Comparison of ENCODE assay signal across 16 cellular contexts in the genomic region with DNA sequence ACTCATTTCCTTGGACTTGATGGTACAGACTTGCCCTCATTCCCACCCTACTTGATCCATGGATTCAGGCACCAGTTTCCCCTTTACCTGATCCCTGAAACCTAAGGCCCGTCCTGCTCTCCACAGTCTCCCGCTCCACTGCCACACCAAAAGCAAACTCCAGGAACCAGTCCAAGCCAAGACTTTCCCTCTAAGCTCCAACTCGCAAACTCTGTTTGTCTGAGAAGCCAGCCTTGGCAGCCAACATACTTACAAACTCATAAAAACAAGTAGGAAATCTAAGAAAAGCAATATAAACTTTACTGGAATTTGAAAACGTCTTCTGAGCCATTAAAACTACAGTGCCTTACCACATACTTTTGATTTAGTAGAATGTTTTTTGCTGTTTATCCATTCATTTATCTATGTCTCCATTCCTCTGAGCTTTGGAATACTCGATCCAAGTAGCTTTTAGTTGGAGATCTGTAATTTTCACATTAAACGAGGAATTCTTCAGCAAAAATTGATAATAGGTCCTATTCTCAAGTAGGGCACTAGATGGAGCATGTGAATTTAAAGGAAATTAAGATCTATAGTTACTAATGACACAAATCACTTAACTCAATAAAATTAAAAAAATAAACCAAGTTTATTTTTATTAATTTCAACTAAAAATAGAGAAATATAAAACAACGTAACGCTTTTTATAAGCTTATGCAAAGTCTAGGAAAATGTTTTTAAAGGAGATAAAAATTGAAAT.
DNase-seq lines count a peak whose midpoint lies in the region; FAIRE-seq and TF ChIP-seq lines count a peak whose summit lies in the region.
"Had no signal": no experiment of that assay in that cellular context is flagged by ENCODE, and none has a peak within 500 bp of the region (broad histone marks: within the 10 kb centered on the region; RNA-seq: fewer than 3 reads in every experiment).

No MANE protein-coding gene starts in this region.

- no peak overlapping the region for H2AK5ac ChIP-seq in H9 (ENCODE audit: insufficient read length, low read length)

- no peaks in the 10 kb centered on the region for H3K36me3 Mint-ChIP-seq in H9 (ENCODE audit: insufficient read depth in 1 of 3, low read depth in 3 of 3)
- H3K36me3 Mint-ChIP-seq: activated naive CD4-positive, alpha-beta T cell treated with anti-CD3 and anti-CD28 coated beads, Interleukin-2, amount 10 ng/mL, durations not matched to agents 7 days and 5 days had no signal

- H3K9me3 Mint-ChIP-seq in H9 = no peaks in the 10 kb centered on the region
- H3K9me3 Mint-ChIP-seq: activated naive CD4-positive, alpha-beta T cell treated with anti-CD3 and anti-CD28 coated beads, Interleukin-2, amount 10 ng/mL, durations not matched to agents 7 days and 5 days; T-helper 1 cell treated with Interleukin-12 subunit alpha and Interleukin-12 subunit beta and Interleukin-4 antibody, amounts not matched to agents 30 μg/mL and 1 μg/mL, for 36 hours had no signal

- H3K36me3 ChIP-seq in hepatocyte (replicated peaks; ENCODE audit: insufficient read depth, low read depth) (no peaks in the 10 kb centered on the region), transverse colon (no peaks in the 10 kb centered on the region), testis (ENCODE audit: low read depth, missing control alignments) (no peaks in the 10 kb centered on the region)
- H3K36me3 ChIP-seq: right atrium auricular region, tibial nerve had no signal

- peaks cover 16% of the 10 kb centered on the region for H3K27me3 Mint-ChIP-seq in H9 (ENCODE audit: low read depth)

- H2BK12ac ChIP-seq in H9 (ENCODE audit: insufficient read length, low read depth, low read length) = no peak overlapping the region

- DNase-seq in H9 (no peak), hepatocyte (ENCODE audit: low spot score) (peak; percentile 30), transverse colon (peak; percentile 10), NCI-H2029 (lab: John Stamatoyannopoulos, UW) (no peak), testis (no peak), HuH-7 (ENCODE audit: low spot score) (no peak)
- DNase-seq: activated CD4-positive, alpha-beta T cell treated with anti-CD3 and anti-CD28 coated beads for 1 hour; activated naive CD4-positive, alpha-beta T cell treated with anti-CD3 and anti-CD28 coated beads, Interleukin-2, amount 10 ng/mL, durations not matched to agents 7 days and 5 days; NCI-H1048; OCI-M1; stimulated activated CD4-positive, alpha-beta T cell treated with anti-CD3 and anti-CD28 coated beads, Interleukin-2, amount 100 ng/mL, for 24 hours; stimulated activated CD8-positive, alpha-beta memory T cell treated with anti-CD3 and anti-CD28 coated beads, Interleukin-4, amount 100 ng/mL, for 48 hours had no signal

- peaks cover 6 to 7% of the 10 kb centered on the region in 2 experiments for H3K4me1 Mint-ChIP-seq in H9
- H3K4me1 Mint-ChIP-seq: activated naive CD4-positive, alpha-beta T cell treated with anti-CD3 and anti-CD28 coated beads, Interleukin-2, amount 10 ng/mL, durations not matched to agents 7 days and 5 days had no signal

- H4K8ac ChIP-seq in H9 (replicated peaks; ENCODE audit: insufficient read length, low read depth, low read length) = no peak overlapping the region

- no peaks in the 10 kb centered on the region for H3K79me1 ChIP-seq in H9 (ENCODE audit: insufficient read depth, low read depth, low read length, poor library complexity, severe bottlenecking)

- H3K79me2 ChIP-seq in H9 (ENCODE audit: insufficient read depth, low read length) (no peaks in the 10 kb centered on the region), hepatocyte (no peaks in the 10 kb centered on the region)

- no peak overlapping the region for H2BK20ac ChIP-seq in H9 (ENCODE audit: low read depth, low read length, poor library complexity, severe bottlenecking)

- H2AFZ ChIP-seq in H9 (ENCODE audit: low read length) (no peak overlapping the region), hepatocyte (no peak overlapping the region)

- intact Hi-C loops in transverse colon (cut with DNase I; ENCODE audit: low total_unique reads) = no loop called here
- intact Hi-C loops in testis (cut with DNase I; ENCODE audit: low total_unique reads) = loop anchor here (10.0 kb wide), 1 partner anchor 437 kb away; a partner anchor contains a TSS

- H2BK15ac ChIP-seq in H9 (ENCODE audit: low read depth, low read length) = no peak overlapping the region

- no peak overlapping the region for H3T11ph ChIP-seq in H9 (ENCODE audit: low read length)

- in situ Hi-C loops in transverse colon (cut with MboI; ENCODE audit: low pct_ligation_motif_present in 1 of 4, low pct_unique_long_range_greater_than_20kb in 1 of 4, low sequenced_read_pairs in 3 of 4) = no loop called here

- H3K4me3 ChIP-seq in hepatocyte = no peak overlapping the region
- no peak overlapping the region for H3K4me3 ChIP-seq in transverse colon
- no peak overlapping the region for H3K4me3 ChIP-seq in testis
- H3K4me3 ChIP-seq: right atrium auricular region, tibial nerve had no signal

- H4K20me1 ChIP-seq in H9 (ENCODE audit: control insufficient read depth, insufficient read depth, insufficient read length) (no peaks in the 10 kb centered on the region), hepatocyte (ENCODE audit: insufficient read depth, poor library complexity, severe bottlenecking) (no peaks in the 10 kb centered on the region)

- H3K27ac ChIP-seq in H9 (ENCODE audit: insufficient read length, low read depth, low read length) (no peak overlapping the region), hepatocyte (no peak overlapping the region), transverse colon (no peak overlapping the region), testis (no peak overlapping the region)
- H3K27ac ChIP-seq: right atrium auricular region, tibial nerve had no signal

- no peak overlapping the region for H3K4me3 Mint-ChIP-seq in H9
- H3K4me3 Mint-ChIP-seq: activated naive CD4-positive, alpha-beta T cell treated with anti-CD3 and anti-CD28 coated beads, Interleukin-2, amount 10 ng/mL, durations not matched to agents 7 days and 5 days; T-helper 1 cell treated with Interleukin-12 subunit alpha and Interleukin-12 subunit beta and Interleukin-4 antibody, amounts not matched to agents 30 μg/mL and 1 μg/mL, for 36 hours had no signal

- H3K4ac ChIP-seq in H9 (ENCODE audit: low read depth, low read length) = no peak overlapping the region

- H2BK120ac ChIP-seq in H9 (ENCODE audit: low read depth, low read length, poor library complexity, severe bottlenecking) = no peak overlapping the region

- no peak overlapping the region for H3K56ac ChIP-seq in H9 (ENCODE audit: insufficient read length, low read depth, low read length)

- H3K14ac ChIP-seq in H9 (ENCODE audit: insufficient read depth, low read length) = no peak overlapping the region

- H3K4me2 ChIP-seq in H9 (ENCODE audit: insufficient read depth, insufficient read length, low read length) (no peak overlapping the region), hepatocyte (no peak overlapping the region)

- no CpG with 5 or more reads among the region's 8 CpGs for WGBS in H9 (ENCODE audit: extremely low coverage, insufficient read length, low lambda C conversion rate)
- 60% methylated on average over 8 of the region's 8 CpGs for WGBS in hepatocyte (ENCODE audit: low lambda C conversion rate, missing lambda C conversion rate)
- 40 to 48% methylated on average over 6 to 8 of the region's 8 CpGs for WGBS in transverse colon (ENCODE audit: low coverage in 1 of 2), 2 donors
- 77% methylated on average over 8 of the region's 8 CpGs for WGBS in testis, 2 donors

- H3K27ac Mint-ChIP-seq in H9 = peak overlapping the region in 1 of 3 experiments; percentile 13; a peak in 1 of 7 replicates
- H3K27ac Mint-ChIP-seq: activated naive CD4-positive, alpha-beta T cell treated with anti-CD3 and anti-CD28 coated beads, Interleukin-2, amount 10 ng/mL, durations not matched to agents 7 days and 5 days; T-helper 1 cell treated with Interleukin-12 subunit alpha and Interleukin-12 subunit beta and Interleukin-4 antibody, amounts not matched to agents 30 μg/mL and 1 μg/mL, for 36 hours had no signal

- H3K23me2 ChIP-seq in H9 (ENCODE audit: insufficient read length, low read depth, low read length, poor library complexity, severe bottlenecking) = no peaks in the 10 kb centered on the region

- H4K91ac ChIP-seq in H9 (ENCODE audit: insufficient read length, low read depth, low read length) = no peak overlapping the region

- H3K18ac ChIP-seq in H9 (ENCODE audit: insufficient read length, low read depth, low read length) = no peak overlapping the region

- TF ChIP-seq POLR2A in transverse colon (IDR thresholded peaks at IDR 0.05) (no peak), testis (IDR thresholded peaks at IDR 0.05) (no peak)

- H3K9ac ChIP-seq in H9 (ENCODE audit: extremely low read depth, insufficient read length, low read length) = no peak overlapping the region

- H3K27me3 ChIP-seq in H9 (ENCODE audit: insufficient read depth, low read length) (no peaks in the 10 kb centered on the region; the same call in 1 of the 2 replicates), hepatocyte (no peaks in the 10 kb centered on the region), transverse colon (peaks cover 10% of the 10 kb centered on the region), testis (no peaks in the 10 kb centered on the region)
- H3K27me3 ChIP-seq: right atrium auricular region had no signal

- no peak for TF ChIP-seq EP300 in transverse colon (IDR thresholded peaks at IDR 0.05; ENCODE audit: low read depth)

- no peak overlapping the region for H3K23ac ChIP-seq in H9 (ENCODE audit: insufficient read length, low read depth, low read length)

- FAIRE-seq in TTC549 (lab: Jason Lieb, UNC) = peak; percentile 73

- no peak overlapping the region for H2BK5ac ChIP-seq in H9 (ENCODE audit: insufficient read length, low read length)

- H3K9me2 ChIP-seq in hepatocyte (replicated peaks; ENCODE audit: insufficient read depth) = no peaks in the 10 kb centered on the region

- H4K5ac ChIP-seq in H9 (ENCODE audit: insufficient read length, low read depth, low read length) = no peak overlapping the region

- TF ChIP-seq CTCF in H9 (conservative IDR thresholded peaks at IDR 0.05) = peak; percentile 43
- TF ChIP-seq CTCF in hepatocyte (IDR thresholded peaks at IDR 0.05; ENCODE audit: poor library complexity) = peak; percentile 44
- no peak for TF ChIP-seq CTCF in transverse colon (IDR thresholded peaks at IDR 0.05)
- TF ChIP-seq CTCF in testis (IDR thresholded peaks at IDR 0.05) = no peak

- no peaks in the 10 kb centered on the region for H3K9me3 ChIP-seq in H9 (ENCODE audit: control insufficient read depth, low read depth, low read length)
- H3K9me3 ChIP-seq in hepatocyte (ENCODE audit: low read depth) = no peaks in the 10 kb centered on the region
- H3K9me3 ChIP-seq in transverse colon = no peaks in the 10 kb centered on the region
- no peaks in the 10 kb centered on the region for H3K9me3 ChIP-seq in testis
- H3K9me3 ChIP-seq: right atrium auricular region, tibial nerve had no signal

- H3K4me1 ChIP-seq in H9 (ENCODE audit: insufficient read depth, low read length) (no peaks in the 10 kb centered on the region), hepatocyte (ENCODE audit: insufficient read depth) (peaks cover 3% of the 10 kb centered on the region), transverse colon (peaks cover 0 to 13% (median 0%) of the 10 kb centered on the region in 4 donors), testis (no peaks in the 10 kb centered on the region)
- H3K4me1 ChIP-seq: right atrium auricular region, tibial nerve had no signal

Comparison
In these comparisons a context has a peak if more than half of its experiments do, and no peak if none do; other contexts are left out.
1. DNase-seq: peak in hepatocyte (single experiment) and transverse colon (single experiment); none in H9 (single experiment), NCI-H2029 (single experiment), testis (single experiment) and HuH-7 (single experiment).
2. CTCF ChIP-seq: peak in H9 (single experiment) and hepatocyte (single experiment); none in transverse colon (0 of 5) and testis (0 of 3).